In genomic region chr1:66775646-66776045, GRCh38 we compare ENCODE assay signal across 10 cellular contexts. TPM values are rescaled to one million over a fixed set of nuclear protein-coding genes. Genes with fewer than 3 reads are reported as not detected.
"Had no signal": no experiment of that assay in that cellular context is flagged by ENCODE, and none has a peak within 500 bp of the region (broad histone marks: within the 10 kb centered on the region; RNA-seq: fewer than 3 reads in every experiment).

No MANE protein-coding gene starts in this region.

- H3K27ac ChIP-seq: HL-60 had no signal

- H3K4me3 Mint-ChIP-seq: GM23338, H9, HFFc6 had no signal

- H3K4me1 Mint-ChIP-seq: GM23338 had no signal

- DNase-seq: H9, HCEC 1CT, HFFc6, KBM-7 had no signal

- H3K4me2 ChIP-seq: GM23338 had no signal

- H3K4me3 ChIP-seq: GM23338 had no signal

- ATAC-seq: GM23338, HepG2 had no signal

- FAIRE-seq: H1, H54, HepG2 had no signal

- H3K27ac Mint-ChIP-seq: GM23338, H9, HFFc6 had no signal

- H2AFZ ChIP-seq: GM23338 had no signal

RNA-seq across cellular contexts. Expression of gene DYNLT5, which starts 23.4 kb away (rescaled TPM):
- total RNA-seq: HepG2, HT1080 had no signal
- polyA plus RNA-seq: HepG2 had no signal

RNA-seq across cellular contexts. Expression of gene INSL5, which starts 25.4 kb away (rescaled TPM):
- total RNA-seq: GM23338, H1, H9, HepG2, HFFc6, HT1080 had no signal
- polyA plus RNA-seq: GM23338, H1, HepG2 had no signal
